In genomic region chr2:70994055-70994444, GRCh38 we compare ENCODE assay signal across 7 cellular contexts. TPM values are rescaled to one million over a fixed set of nuclear protein-coding genes. Genes with fewer than 3 reads are reported as not detected.
A peak's percentile ranks its signal among the peaks of the same experiment; 100 is the strongest.
DNase-seq lines count a peak whose midpoint lies in the region; ATAC-seq, FAIRE-seq and TF ChIP-seq lines count a peak whose summit lies in the region.

No MANE protein-coding gene starts in this region.

- CTCF ChIA-PET in PC-9 (lab: Charles Lee) = no interaction called here
- CTCF ChIA-PET in H1 (lab: Charles Lee; ENCODE audit: partially characterized antibody) = interaction anchor here (1.2 to 3.9 kb wide), 3 partner anchors 10 to 107 kb away, joined by 3 to 21 read pairs (median 3); no protein-coding TSS in a partner anchor

- peaks cover 19% of the 10 kb centered on the region for H3K4me1 Mint-ChIP-seq in osteocyte (ENCODE audit: unreplicated experiment)

- H3K9ac ChIP-seq in H1 (replicated peaks in 1 of 4; ENCODE audit: extremely low read depth in 1 of 4, low read depth in 3 of 4, low read length in 3 of 4) = peak overlapping the region in 3 of 4 experiments; percentile 3 to 69 (median 67); a peak in 5 of 7 replicates

- no TSS peak for BruUV-seq in PC-9 (replicated peaks; lab: Mats Ljungman, UMichigan)

- peaks cover 4% of the 10 kb centered on the region for H3K36me3 Mint-ChIP-seq in osteocyte (ENCODE audit: unreplicated experiment)

- H2BK120ac ChIP-seq in H1 (replicated peaks; ENCODE audit: low read depth, low read length) = no peak overlapping the region

- peak; percentile 78 for FAIRE-seq in GM12892 (lab: Jason Lieb, UNC)
- no peak for FAIRE-seq in H1 (lab: Jason Lieb, UNC)

- WGBS in H1 (ENCODE audit: extremely low coverage in 1 of 2, insufficient coverage in 1 of 2, insufficient read length in 1 of 2, insufficient replicate concordance in 2 of 2, low coverage in 1 of 2, low lambda C conversion rate in 2 of 2, missing lambda C conversion rate in 1 of 2), 2 experiments = 5% methylated on average over 19 of the region's 19 CpGs; no CpG with 5 or more reads in 1 of the 2 experiments

- H3K23me2 ChIP-seq in H1 (ENCODE audit: low read depth, low read length) = peaks cover 11% of the 10 kb centered on the region

- no peak overlapping the region for H2BK12ac ChIP-seq in H1 (ENCODE audit: low read depth, low read length)

- H4K5ac ChIP-seq in H1 (ENCODE audit: insufficient read length, low read depth, low read length) = no peak overlapping the region

- H3K56ac ChIP-seq in H1 (replicated peaks; ENCODE audit: insufficient read length, low read depth, low read length) = no peak overlapping the region

- TF ChIP-seq RAD21 in H1 (IDR thresholded peaks at IDR 0.05 in 1 of 2, conservative IDR thresholded peaks at IDR 0.05 in 1 of 2; ENCODE audit: low read depth in 2 of 2, low read length in 2 of 2) = no peak

- intact Hi-C loops in PC-9 (cut with micrococcal nuclease; ENCODE audit: unreplicated experiment) = no loop called here

- no peak overlapping the region for H2BK20ac ChIP-seq in H1 (ENCODE audit: low read length)

- H3K9me3 ChIP-seq in PC-9 (ENCODE audit: insufficient read depth, low read depth) (no peaks in the 10 kb centered on the region), H1 (ENCODE audit: insufficient read depth in 2 of 2, low read depth in 1 of 2, low read length in 1 of 2) (no peaks in the 10 kb centered on the region)

- peak overlapping the region; percentile 93 for H3K4me3 Mint-ChIP-seq in osteocyte (ENCODE audit: unreplicated experiment)

- no peak overlapping the region for H2BK5ac ChIP-seq in H1 (ENCODE audit: low read depth, low read length)

- H2AFZ ChIP-seq in PC-9 (peak overlapping the region; percentile 97), H1 (ENCODE audit: low read length) (no peak overlapping the region)

- H3K9me3 Mint-ChIP-seq in osteocyte (ENCODE audit: unreplicated experiment) = no peaks in the 10 kb centered on the region

- H4K20me1 ChIP-seq in PC-9 (ENCODE audit: insufficient read depth) (no peaks in the 10 kb centered on the region), H1 (replicated peaks in 1 of 2; ENCODE audit: control insufficient read depth in 1 of 2, insufficient read depth in 2 of 2, low read length in 2 of 2) (peaks cover 3 to 18% of the 10 kb centered on the region in 2 experiments)

- peak overlapping the region; percentile 70 for H3K23ac ChIP-seq in H1 (ENCODE audit: insufficient read length)

- H2AK5ac ChIP-seq in H1 (ENCODE audit: low read depth, low read length) = no peak overlapping the region

- TF ChIP-seq CTCF in PC-9 (conservative IDR thresholded peaks at IDR 0.05) (no peak), H1 (IDR thresholded peaks at IDR 0.05; ENCODE audit: control extremely low read depth in 1 of 3, insufficient read depth in 1 of 3, low read depth in 1 of 3, low read length in 3 of 3) (no peak), osteocyte (IDR thresholded peaks at IDR 0.05) (no peak), GM20000 (IDR thresholded peaks at IDR 0.05; ENCODE audit: extremely low read depth, missing control alignments) (no peak)

- POLR2A ChIA-PET in PC-9 (lab: Charles Lee; ENCODE audit: unreplicated experiment) = no interaction called here
- POLR2A ChIA-PET in H1 (lab: Charles Lee; ENCODE audit: partially characterized antibody) = no interaction called here

- no peak for ATAC-seq in HG02759 (IDR thresholded peaks at IDR 0.05; ENCODE audit: unreplicated experiment)

- peaks cover 3% of the 10 kb centered on the region for H3K27me3 Mint-ChIP-seq in osteocyte (ENCODE audit: unreplicated experiment)

- H2BK15ac ChIP-seq in H1 (ENCODE audit: low read length) = no peak overlapping the region

- peaks cover 13% of the 10 kb centered on the region for H3K79me1 ChIP-seq in H1 (ENCODE audit: low read depth, low read length)

- no peak overlapping the region for H3K14ac ChIP-seq in H1 (ENCODE audit: insufficient read length)

- H3K18ac ChIP-seq in H1 (ENCODE audit: extremely low read depth, low read length) = no peak overlapping the region

- no peaks in the 10 kb centered on the region for H3K27me3 ChIP-seq in PC-9 (ENCODE audit: insufficient read depth, low read depth)
- peaks cover 0 to 4% (median 0%) of the 10 kb centered on the region in 4 experiments; a peak in 2 of 7 replicates for H3K27me3 ChIP-seq in H1 (replicated peaks in 1 of 4; ENCODE audit: control insufficient read depth in 3 of 4, extremely low read depth in 1 of 4, insufficient read depth in 3 of 4, low read length in 3 of 4)

- no peaks in the 10 kb centered on the region for H3K36me3 ChIP-seq in PC-9 (ENCODE audit: low read depth)
- H3K36me3 ChIP-seq in H1 (ENCODE audit: control insufficient read depth in 2 of 4, insufficient read depth in 4 of 4, low read length in 3 of 4) = peaks cover 0 to 4% (median 2%) of the 10 kb centered on the region in 4 experiments; a peak in 1 of 8 replicates

- DNase-seq in GM12892 (ENCODE audit: insufficient read length) (no peak), PC-9 (no peak), H1 (ENCODE audit: low read depth in 1 of 2, low spot score in 2 of 2) (no peak), osteocyte (ENCODE audit: extremely low spot score, unreplicated experiment) (no peak), GM20000 (ENCODE audit: low spot score) (no peak), GOT3 (lab: John Stamatoyannopoulos, UW) (no peak)

- no peak overlapping the region for H4K91ac ChIP-seq in H1 (replicated peaks; ENCODE audit: insufficient read length, low read length)

- peaks cover 4% of the 10 kb centered on the region; the same call in 1 of the 2 replicates for H3F3A ChIP-seq in PC-9 (ENCODE audit: insufficient read depth, low read depth)

- TF ChIP-seq EP300 in H1 (IDR thresholded peaks at IDR 0.05; ENCODE audit: borderline replicate concordance in 1 of 2, low read depth in 2 of 2, low read length in 2 of 2) = no peak

- peak overlapping the region; percentile 87 for H3K4me2 ChIP-seq in PC-9
- H3K4me2 ChIP-seq in H1 (ENCODE audit: insufficient read depth in 1 of 2, low read depth in 2 of 2, low read length in 2 of 2) = peak overlapping the region; percentile 82 to 98

- no peak for TF ChIP-seq POLR2A in GM12892 (IDR thresholded peaks at IDR 0.05; ENCODE audit: low read depth, low read length)
- TF ChIP-seq POLR2A in H1 (IDR thresholded peaks at IDR 0.05; ENCODE audit: control extremely low read depth in 1 of 2, low read depth in 2 of 2, low read length in 2 of 2) = no peak

- H3K79me2 ChIP-seq in PC-9 (ENCODE audit: low read depth) = peaks cover 19% of the 10 kb centered on the region
- peaks cover 0 to 13% of the 10 kb centered on the region in 2 experiments; a peak in 2 of 4 replicates for H3K79me2 ChIP-seq in H1 (ENCODE audit: control insufficient read depth in 1 of 2, insufficient read depth in 2 of 2, low read length in 2 of 2)

- no peak overlapping the region for H4K8ac ChIP-seq in H1 (ENCODE audit: extremely low read depth, insufficient read depth, low read length)

- no peaks in the 10 kb centered on the region for H3K9me2 ChIP-seq in PC-9 (ENCODE audit: insufficient read depth)

- H3K4me3 ChIP-seq in PC-9 = peak overlapping the region; percentile 80
- peak overlapping the region; percentile 71 to 85 (median 74) for H3K4me3 ChIP-seq in H1 (ENCODE audit: extremely low read depth in 1 of 4, insufficient read depth in 2 of 4, low read depth in 3 of 4, low read length in 4 of 4)

- H3K4ac ChIP-seq in H1 (replicated peaks; ENCODE audit: insufficient read length, low read depth, low read length) = peak overlapping the region; percentile 69

- H3K4me1 ChIP-seq in PC-9 (replicated peaks; ENCODE audit: insufficient read depth) (peaks cover 20% of the 10 kb centered on the region), H1 (replicated peaks in 1 of 4; ENCODE audit: control insufficient read depth in 3 of 4, insufficient read depth in 4 of 4, low read length in 3 of 4) (peaks cover 0 to 5% (median 3%) of the 10 kb centered on the region in 4 experiments; a peak in 3 of 7 replicates)

- H3K27ac ChIP-seq in PC-9 = no peak overlapping the region
- no peak overlapping the region for H3K27ac ChIP-seq in H1 (ENCODE audit: low read depth, low read length)

- peak overlapping the region; percentile 73 for H3K27ac Mint-ChIP-seq in osteocyte (ENCODE audit: unreplicated experiment)

RNA-seq across cellular contexts. Expression of gene TEX261, which starts 0.6 kb away (rescaled TPM):
- polyA plus RNA-seq in GM12892 (2012; ENCODE audit: missing spikeins) = 22.9 TPM
- total RNA-seq in PC-9 (2021) (30.3 and 47.6 TPM in 2 replicates), osteocyte (64.7 and 71.2 TPM in 2 replicates)
- 24.3 and 25.2 TPM in 2 replicates for total RNA-seq in H1 (2021; fragmentation: NEBNext Ultra II Directional; extraction: Animal tissue kit (Norgen Biotek cat#: 25700))
- polyA plus RNA-seq in H1 (2011; rRNA removed) = 30.1 and 31.2 TPM in 2 replicates
- polyA plus RNA-seq in H1 (2011; cell fraction: cytosol; rRNA removed) = 20.9 TPM
- polyA plus RNA-seq in H1 (2011; cell fraction: nucleus; rRNA removed) = 45.3 TPM
- 15.6 to 18.4 TPM (median 17.5 TPM) in 4 replicates for polyA plus RNA-seq in H1 (2012, experiment 1 of 2)
- 16.0 TPM for polyA plus RNA-seq in H1 (2012, experiment 2 of 2)
- polyA plus RNA-seq in H1 (2013, experiment 1 of 2) = 27.3 TPM
- polyA plus RNA-seq in H1 (2013, experiment 2 of 2) = 37.1 TPM
- polyA minus RNA-seq in H1 (2011; rRNA and poly(A)+ RNA removed) = 32.0 and 32.9 TPM in 2 replicates
- polyA minus RNA-seq in H1 (2011; cell fraction: cytosol; rRNA and poly(A)+ RNA removed) = 11.2 TPM
- 17.3 TPM for polyA minus RNA-seq in H1 (2011; cell fraction: nucleus; rRNA and poly(A)+ RNA removed)

RNA-seq across cellular contexts. Expression of gene ANKRD53, which starts 15.6 kb away (rescaled TPM):
- polyA plus RNA-seq in GM12892 (2012; ENCODE audit: missing spikeins) = not detected
- total RNA-seq in PC-9 (2021) = not detected in 2 replicates
- 0.39 and 0.55 TPM in 2 replicates for total RNA-seq in H1 (2021; fragmentation: NEBNext Ultra II Directional; extraction: Animal tissue kit (Norgen Biotek cat#: 25700))
- 0.53 and 0.70 TPM in 2 replicates for polyA plus RNA-seq in H1 (2011; rRNA removed)
- 0.27 TPM for polyA plus RNA-seq in H1 (2011; cell fraction: cytosol; rRNA removed)
- polyA plus RNA-seq in H1 (2011; cell fraction: nucleus; rRNA removed) = 0.64 TPM
- 0.49 to 0.90 TPM (median 0.61 TPM) in 4 replicates for polyA plus RNA-seq in H1 (2012, experiment 1 of 2)
- 0.39 TPM for polyA plus RNA-seq in H1 (2012, experiment 2 of 2)
- 0.77 TPM for polyA plus RNA-seq in H1 (2013, experiment 1 of 2)
- 0.75 TPM for polyA plus RNA-seq in H1 (2013, experiment 2 of 2)
- polyA minus RNA-seq in H1 (2011; rRNA and poly(A)+ RNA removed) = 0.47 and 0.61 TPM in 2 replicates
- not detected for polyA minus RNA-seq in H1 (2011; cell fraction: cytosol; rRNA and poly(A)+ RNA removed)
- polyA minus RNA-seq in H1 (2011; cell fraction: nucleus; rRNA and poly(A)+ RNA removed) = 2.1 TPM
- 1.9 and 2.7 TPM in 2 replicates for total RNA-seq in osteocyte

RNA-seq across cellular contexts. Expression of gene ATP6V1B1, which starts 58.4 kb away (rescaled TPM):
- polyA plus RNA-seq in GM12892 (2012; ENCODE audit: missing spikeins) = not detected
- total RNA-seq in PC-9 (2021) (7.8 and 13.9 TPM in 2 replicates), osteocyte (6.3 and 6.5 TPM in 2 replicates)
- not detected in 2 replicates for total RNA-seq in H1 (2021; fragmentation: NEBNext Ultra II Directional; extraction: Animal tissue kit (Norgen Biotek cat#: 25700))
- 0.17 TPM in 1 of 2 replicates, not detected in the other for polyA plus RNA-seq in H1 (2011; rRNA removed)
- polyA plus RNA-seq in H1 (2011; cell fraction: cytosol; rRNA removed) = not detected
- 0.31 TPM for polyA plus RNA-seq in H1 (2011; cell fraction: nucleus; rRNA removed)
- polyA plus RNA-seq in H1 (2012, experiment 1 of 2) = 0.18 to 0.19 TPM in 2 of 4 replicates, not detected in the others
- polyA plus RNA-seq in H1 (2012, experiment 2 of 2) = not detected
- polyA plus RNA-seq in H1 (2013, experiment 1 of 2) = 0.04 TPM
- not detected for polyA plus RNA-seq in H1 (2013, experiment 2 of 2)
- not detected in 2 replicates for polyA minus RNA-seq in H1 (2011; rRNA and poly(A)+ RNA removed)
- not detected for polyA minus RNA-seq in H1 (2011; cell fraction: cytosol; rRNA and poly(A)+ RNA removed)
- polyA minus RNA-seq in H1 (2011; cell fraction: nucleus; rRNA and poly(A)+ RNA removed) = not detected
